Comparison of ENCODE assay signal across 9 cellular contexts in genomic region chr22:27474711-27475547, GRCh38.
A peak's percentile ranks its signal among the peaks of the same experiment; 100 is the strongest.
DNase-seq lines count a peak whose midpoint lies in the region; ATAC-seq and TF ChIP-seq lines count a peak whose summit lies in the region.
"Had no signal": no experiment of that assay in that cellular context is flagged by ENCODE, and none has a peak within 500 bp of the region (broad histone marks: within the 10 kb centered on the region; RNA-seq: fewer than 3 reads in every experiment).

No MANE protein-coding gene starts in this region.

- no peak overlapping the region for H3K4me3 ChIP-seq in right atrium auricular region

- H3K9me3 ChIP-seq in right atrium auricular region = no peaks in the 10 kb centered on the region

- no peak overlapping the region for H3K27ac ChIP-seq in right atrium auricular region

- DNase-seq in left cardiac atrium (peak; percentile 37), right atrium auricular region (ENCODE audit: low spot score) (no peak), amniotic epithelial cell (ENCODE audit: low read depth) (peak; percentile 97), iPS-NIHi7 (ENCODE audit: extremely low spot score) (peak; percentile 78), NCI-H82 (lab: John Stamatoyannopoulos, UW) (no peak), SKM-1 (lab: John Stamatoyannopoulos, UW; ENCODE audit: unreplicated experiment) (no peak)
- DNase-seq in stimulated activated CD4-positive, alpha-beta T cell treated with anti-CD3 and anti-CD28 coated beads, Interleukin-1b, Interleukin-23, amount 100 ng/mL, for 48 hours = no peak
- no peak for DNase-seq in stimulated activated CD4-positive, alpha-beta T cell treated with anti-CD3 and anti-CD28 coated beads, Interleukin-15, amount 100 ng/mL, for 24 hours
- DNase-seq: C1 segment of cervical spinal cord had no signal

- intact Hi-C loops in left cardiac atrium (cut with DNase I) = no loop called here

- ATAC-seq in left cardiac atrium = peak in 1 of 2 donors; percentile 87

- TF ChIP-seq CTCF in right atrium auricular region (IDR thresholded peaks at IDR 0.05) = no peak

- H3K27me3 ChIP-seq in right atrium auricular region = no peaks in the 10 kb centered on the region

- H3K4me1 ChIP-seq in right atrium auricular region = no peaks in the 10 kb centered on the region

- no peaks in the 10 kb centered on the region for H3K36me3 ChIP-seq in right atrium auricular region

Comparison
In these comparisons a context has a peak if more than half of its experiments do, and no peak if none do; other contexts are left out.
1. DNase-seq: peak in left cardiac atrium (single experiment), amniotic epithelial cell (single experiment) and iPS-NIHi7 (single experiment); none in right atrium auricular region (single experiment), NCI-H82 (single experiment), stimulated activated CD4-positive, alpha-beta T cell treated with anti-CD3 and anti-CD28 coated beads, Interleukin-1b, Interleukin-23, amount 100 ng/mL, for 48 hours (single experiment), stimulated activated CD4-positive, alpha-beta T cell treated with anti-CD3 and anti-CD28 coated beads, Interleukin-15, amount 100 ng/mL, for 24 hours (single experiment) and SKM-1 (single experiment).